In the genomic region with DNA sequence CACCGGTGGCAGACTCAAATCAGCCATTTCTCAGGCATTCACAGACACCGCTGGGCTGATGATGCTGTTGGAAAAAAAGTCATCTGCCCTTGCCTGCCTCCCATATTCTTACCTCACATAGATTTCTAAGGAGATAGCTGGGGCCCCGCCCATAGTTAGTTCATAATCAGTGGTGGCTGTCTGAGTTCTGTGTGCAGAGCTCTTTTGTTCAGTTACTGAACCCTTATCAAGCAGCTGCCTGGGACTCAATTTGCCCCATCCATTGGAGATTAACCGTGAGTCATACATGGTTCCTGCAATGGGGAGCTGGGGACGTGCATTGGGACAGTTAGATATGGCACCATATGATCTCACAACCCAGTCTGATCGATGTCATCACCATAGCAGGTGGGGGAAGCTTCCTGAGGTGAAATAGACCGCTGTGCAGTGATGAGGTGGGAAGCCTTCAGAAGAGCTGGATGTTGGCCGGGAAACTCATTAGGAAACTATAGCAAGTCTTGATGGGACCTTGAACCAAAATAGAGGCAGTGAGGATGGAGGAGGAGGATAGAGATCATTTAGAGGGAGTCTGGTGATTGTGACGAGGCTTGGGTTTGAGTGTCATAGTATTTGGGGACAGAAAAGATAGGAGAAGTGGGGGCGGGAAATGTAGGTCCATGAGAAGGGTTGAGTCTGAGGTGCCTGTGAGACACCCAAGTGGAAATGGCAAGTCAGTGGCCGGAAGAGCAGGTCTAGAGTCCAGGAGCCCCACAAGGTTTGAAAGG, we compare ENCODE assay signal across 24 cellular contexts.
"Had no signal": no experiment of that assay in that cellular context is flagged by ENCODE, and none has a peak within 500 bp of the region (broad histone marks: within the 10 kb centered on the region; RNA-seq: fewer than 3 reads in every experiment).

No MANE protein-coding gene starts in this region.

- H3K4me3 Mint-ChIP-seq: activated CD4-positive, alpha-beta memory T cell treated with anti-CD3 and anti-CD28 coated beads for 36 hours; activated naive CD4-positive, alpha-beta T cell treated with anti-CD3 and anti-CD28 coated beads, Interleukin-2, amount 10 ng/mL, durations not matched to agents 7 days and 5 days; brain; dendritic cell treated with granulocyte-macrophage colony-stimulating factor and Interleukin-4, amounts not matched to agents 40 ng/mL and 50 ng/mL, for 4 days; naive B cell; T-helper 1 cell treated with Interleukin-12 subunit alpha and Interleukin-12 subunit beta and Interleukin-4 antibody, amounts not matched to agents 30 μg/mL and 1 μg/mL, for 36 hours had no signal

- H3K27me3 Mint-ChIP-seq: activated CD4-positive, alpha-beta memory T cell treated with anti-CD3 and anti-CD28 coated beads for 36 hours; brain; naive B cell had no signal

- FAIRE-seq: endometrium had no signal

- H3K27ac ChIP-seq: heart right ventricle, left lung, sigmoid colon, VCaP had no signal

- ATAC-seq: activated CD4-positive, CD25-positive, alpha-beta regulatory T cell treated with anti-CD3 and anti-CD28 coated beads, Interleukin-2, amount 50 U/mL, for 24 hours; heart right ventricle; left lung had no signal

- H3K4me1 ChIP-seq: left lung had no signal

- H3K36me3 Mint-ChIP-seq: activated CD4-positive, alpha-beta memory T cell treated with anti-CD3 and anti-CD28 coated beads for 36 hours; activated naive CD4-positive, alpha-beta T cell treated with anti-CD3 and anti-CD28 coated beads, Interleukin-2, amount 10 ng/mL, durations not matched to agents 7 days and 5 days had no signal

- H3K4me1 Mint-ChIP-seq: naive B cell had no signal

- H3K27ac Mint-ChIP-seq: activated CD4-positive, alpha-beta memory T cell treated with anti-CD3 and anti-CD28 coated beads for 36 hours; brain; dendritic cell treated with granulocyte-macrophage colony-stimulating factor and Interleukin-4, amounts not matched to agents 40 ng/mL and 50 ng/mL, for 4 days; progenitor cell of endocrine pancreas; T-helper 1 cell treated with Interleukin-12 subunit alpha and Interleukin-12 subunit beta and Interleukin-4 antibody, amounts not matched to agents 30 μg/mL and 1 μg/mL, for 36 hours had no signal

- H3K9me3 Mint-ChIP-seq: activated CD4-positive, alpha-beta memory T cell treated with anti-CD3 and anti-CD28 coated beads for 36 hours; activated naive CD4-positive, alpha-beta T cell treated with anti-CD3 and anti-CD28 coated beads, Interleukin-2, amount 10 ng/mL, durations not matched to agents 7 days and 5 days; brain; dendritic cell treated with granulocyte-macrophage colony-stimulating factor and Interleukin-4, amounts not matched to agents 40 ng/mL and 50 ng/mL, for 4 days; naive B cell; T-helper 1 cell treated with Interleukin-12 subunit alpha and Interleukin-12 subunit beta and Interleukin-4 antibody, amounts not matched to agents 30 μg/mL and 1 μg/mL, for 36 hours had no signal

- H3K4me3 ChIP-seq: heart right ventricle, left lung, lung, sigmoid colon, smooth muscle cell had no signal

- H3K9me3 ChIP-seq: heart right ventricle, left lung, sigmoid colon had no signal

- H3K27me3 ChIP-seq: heart right ventricle, left lung, sigmoid colon had no signal

- DNase-seq: activated CD4-positive, alpha-beta memory T cell treated with anti-CD3 and anti-CD28 coated beads for 36 hours; activated effector memory CD4-positive, alpha-beta T cell treated with Interleukin-2 at 50 U/mL for 16 hours; activated naive CD4-positive, alpha-beta T cell treated with anti-CD3 and anti-CD28 coated beads, Interleukin-2, amount 10 ng/mL, durations not matched to agents 7 days and 5 days; activated T-cell treated with anti-CD3 and anti-CD28 coated beads, Interleukin-2, amount 50 U/mL, for 48 hours; aorta; caudate nucleus; effector CD4-positive, alpha-beta T cell; foreskin fibroblast; heart right ventricle; left lung; naive B cell; retina; sigmoid colon; stimulated activated CD4-positive, alpha-beta T cell treated with anti-CD3 and anti-CD28 coated beads, Interleukin-4, amount 100 ng/mL, for 1 hour; stimulated activated naive CD4-positive, alpha-beta T cell had no signal
